In genomic region chr18:8706545-8706980, GRCh38 we compare ENCODE assay signal across 8 cellular contexts. TPM values are rescaled to one million over a fixed set of nuclear protein-coding genes. Genes with fewer than 3 reads are reported as not detected.
DNase-seq lines count a peak whose midpoint lies in the region; ATAC-seq and TF ChIP-seq lines count a peak whose summit lies in the region.

No MANE protein-coding gene starts in this region.

- peak overlapping the region; percentile 39; the same call in 1 of the 2 replicates for H3K27ac Mint-ChIP-seq in GM23338
- peak overlapping the region; percentile 48 for H3K27ac Mint-ChIP-seq in activated T-helper 17 cell treated with anti-CD3 and anti-CD28 coated beads, Interleukin-2, amount 50 U/mL, for 72 hours
- H3K27ac Mint-ChIP-seq in stimulated activated naive CD8-positive, alpha-beta T cell treated with anti-CD3 and anti-CD28 coated beads, Interleukin-15, amount 100 ng/mL, for 72 hours, result no peak overlapping the region

- no peak for DNase-seq in GM23338 (ENCODE audit: low spot score)
- peak in 1 of 2 donors; percentile 36 for DNase-seq in stimulated activated naive CD8-positive, alpha-beta T cell treated with anti-CD3 and anti-CD28 coated beads, Interleukin-15, amount 100 ng/mL, for 72 hours
- DNase-seq in foreskin melanocyte, result no peak
- no peak for DNase-seq in NCI-H524 treated with DMSO at 0.1 percent for 48 hours (lab: John Stamatoyannopoulos, UW)
- DNase-seq in NK-92 (lab: John Stamatoyannopoulos, UW; ENCODE audit: unreplicated experiment), result no peak

- ATAC-seq in GM23338, result peak; percentile 2
- ATAC-seq in activated T-helper 17 cell treated with anti-CD3 and anti-CD28 coated beads, Interleukin-2, amount 50 U/mL, for 72 hours (replicated peaks), result no peak
- no peak for ATAC-seq in stimulated activated naive CD8-positive, alpha-beta T cell treated with anti-CD3 and anti-CD28 coated beads, Interleukin-15, amount 100 ng/mL, for 72 hours

- no peaks in the 10 kb centered on the region for H4K20me1 ChIP-seq in GM23338 (replicated peaks; ENCODE audit: insufficient read depth)

- H3K27me3 ChIP-seq in ACC112 (ENCODE audit: insufficient read depth, low read length), result no peaks in the 10 kb centered on the region
- H3K27me3 ChIP-seq in GM23338 (ENCODE audit: insufficient read depth), result peaks cover 35% of the 10 kb centered on the region
- peaks cover 42% of the 10 kb centered on the region for H3K27me3 ChIP-seq in iPS-18a (ENCODE audit: control insufficient read depth, insufficient read depth, low read length)

- H2AFZ ChIP-seq in ACC112 (ENCODE audit: low read length, unreplicated experiment) (peak overlapping the region; percentile 33), GM23338 (peak overlapping the region; percentile 86)

- peak overlapping the region; percentile 68 for H3K9ac ChIP-seq in iPS-18a (ENCODE audit: low read length)

- H3K36me3 Mint-ChIP-seq in GM23338 (ENCODE audit: low read depth), result peaks cover 26% of the 10 kb centered on the region
- peaks cover 5% of the 10 kb centered on the region for H3K36me3 Mint-ChIP-seq in activated T-helper 17 cell treated with anti-CD3 and anti-CD28 coated beads, Interleukin-2, amount 50 U/mL, for 72 hours (ENCODE audit: low read depth)

- peaks cover 16% of the 10 kb centered on the region for H3K4me1 ChIP-seq in ACC112 (ENCODE audit: control insufficient read depth, insufficient read depth, low read length, unreplicated experiment)
- peaks cover 32% of the 10 kb centered on the region for H3K4me1 ChIP-seq in GM23338 (ENCODE audit: insufficient read depth)
- peaks cover 26% of the 10 kb centered on the region for H3K4me1 ChIP-seq in iPS-18a (ENCODE audit: control insufficient read depth, low read depth, low read length)

- peaks cover 6% of the 10 kb centered on the region; the same call in 1 of the 2 replicates for H3K36me3 ChIP-seq in ACC112 (ENCODE audit: insufficient read depth, low read length)
- no peaks in the 10 kb centered on the region for H3K36me3 ChIP-seq in GM23338 (ENCODE audit: insufficient read depth)
- H3K36me3 ChIP-seq in iPS-18a (ENCODE audit: control insufficient read depth, low read depth, low read length), result no peaks in the 10 kb centered on the region

- H3K27ac ChIP-seq in ACC112 (ENCODE audit: low read depth, low read length) (no peak overlapping the region), GM23338 (ENCODE audit: low read depth) (no peak overlapping the region), iPS-18a (ENCODE audit: low read length) (no peak overlapping the region)

- no peaks in the 10 kb centered on the region for H3K9me2 ChIP-seq in GM23338 (ENCODE audit: insufficient read depth)

- TF ChIP-seq CTCF in GM23338 (conservative IDR thresholded peaks at IDR 0.05; ENCODE audit: low read depth in 2 of 2), result no peak

- peaks cover 3% of the 10 kb centered on the region for H3K9me3 Mint-ChIP-seq in GM23338
- H3K9me3 Mint-ChIP-seq in activated T-helper 17 cell treated with anti-CD3 and anti-CD28 coated beads, Interleukin-2, amount 50 U/mL, for 72 hours, result no peaks in the 10 kb centered on the region
- H3K9me3 Mint-ChIP-seq in stimulated activated naive CD8-positive, alpha-beta T cell treated with anti-CD3 and anti-CD28 coated beads, Interleukin-15, amount 100 ng/mL, for 72 hours, result no peaks in the 10 kb centered on the region

- H3K9me3 ChIP-seq in iPS-18a (ENCODE audit: control insufficient read depth, low read depth, low read length), result no peaks in the 10 kb centered on the region

- peaks cover 41% of the 10 kb centered on the region for H3K79me2 ChIP-seq in ACC112 (ENCODE audit: control insufficient read depth, insufficient read depth, low read length, unreplicated experiment)
- H3K79me2 ChIP-seq in GM23338 (replicated peaks; ENCODE audit: insufficient read depth), result peaks cover 38% of the 10 kb centered on the region

- H3K4me2 ChIP-seq in GM23338, result peak overlapping the region; percentile 99

- H3K4me3 Mint-ChIP-seq in GM23338, result peak overlapping the region; percentile 89
- H3K4me3 Mint-ChIP-seq in activated T-helper 17 cell treated with anti-CD3 and anti-CD28 coated beads, Interleukin-2, amount 50 U/mL, for 72 hours, result peak overlapping the region; percentile 81
- peak overlapping the region; percentile 75 to 88 for H3K4me3 Mint-ChIP-seq in stimulated activated naive CD8-positive, alpha-beta T cell treated with anti-CD3 and anti-CD28 coated beads, Interleukin-15, amount 100 ng/mL, for 72 hours

- H3K27me3 Mint-ChIP-seq in GM23338 (ENCODE audit: insufficient read depth, low read depth, poor library complexity), result peaks cover 20% of the 10 kb centered on the region
- H3K27me3 Mint-ChIP-seq in activated T-helper 17 cell treated with anti-CD3 and anti-CD28 coated beads, Interleukin-2, amount 50 U/mL, for 72 hours, result peaks cover 35% of the 10 kb centered on the region
- H3K27me3 Mint-ChIP-seq in stimulated activated naive CD8-positive, alpha-beta T cell treated with anti-CD3 and anti-CD28 coated beads, Interleukin-15, amount 100 ng/mL, for 72 hours, result peaks cover 64% of the 10 kb centered on the region

- peaks cover 15% of the 10 kb centered on the region for H3F3A ChIP-seq in GM23338 (replicated peaks; ENCODE audit: low read depth)

- H3K4me1 Mint-ChIP-seq in GM23338, result peaks cover 38% of the 10 kb centered on the region
- peaks cover 13% of the 10 kb centered on the region for H3K4me1 Mint-ChIP-seq in activated T-helper 17 cell treated with anti-CD3 and anti-CD28 coated beads, Interleukin-2, amount 50 U/mL, for 72 hours
- H3K4me1 Mint-ChIP-seq in stimulated activated naive CD8-positive, alpha-beta T cell treated with anti-CD3 and anti-CD28 coated beads, Interleukin-15, amount 100 ng/mL, for 72 hours, result peaks cover 26% of the 10 kb centered on the region

- H3K4me3 ChIP-seq in ACC112 (ENCODE audit: low read depth, low read length) (peak overlapping the region; percentile 81), GM23338 (peak overlapping the region; percentile 83), iPS-18a (ENCODE audit: low read length) (peak overlapping the region; percentile 77)

TF ChIP-seq in GM23338, 12 proteins besides CTCF, POLR2A, EP300 and RAD21:
- TF ChIP-seq NANOG (IDR thresholded peaks at IDR 0.05; ENCODE audit: borderline replicate concordance) (no peak), EZH2phosphoT487 (IDR thresholded peaks at IDR 0.05; ENCODE audit: unreplicated experiment) (no peak), ZNF114 (CRISPR knock-in tag; IDR thresholded peaks at IDR 0.05) (no peak), POLR2AphosphoS5 (IDR thresholded peaks at IDR 0.05; ENCODE audit: low read depth) (no peak; the same call in 1 of the 2 replicates), CREB1 (CRISPR knock-in tag; IDR thresholded peaks at IDR 0.05; ENCODE audit: low read depth) (no peak), ZNF331 (CRISPR knock-in tag; IDR thresholded peaks at IDR 0.05; ENCODE audit: low read depth) (no peak)

RNA-seq across cellular contexts. Expression of gene MTCL1, which starts 1.2 kb away (rescaled TPM):
- total RNA-seq in GM23338 (2014; rRNA removed; shearing (Covaris generic)), result 35.1 and 45.0 TPM in 2 replicates
- 11.3 and 14.4 TPM in 2 replicates for polyA plus RNA-seq in GM23338 (2016; fragmentation: Nextera tagmentation; extraction: Ambion mirVana)
- total RNA-seq in activated T-helper 17 cell treated with anti-CD3 and anti-CD28 coated beads, Interleukin-2, amount 50 U/mL, for 72 hours, result under 1 TPM; 0.64 to 0.95 TPM

Comparison
In these comparisons a context has a peak if more than half of its experiments do, and no peak if none do; other contexts are left out.
1. H3K27ac Mint-ChIP-seq: peak in GM23338 (single experiment) and activated T-helper 17 cell treated with anti-CD3 and anti-CD28 coated beads, Interleukin-2, amount 50 U/mL, for 72 hours (single experiment); none in stimulated activated naive CD8-positive, alpha-beta T cell treated with anti-CD3 and anti-CD28 coated beads, Interleukin-15, amount 100 ng/mL, for 72 hours (0 of 2).
2. RNA of gene MTCL1, which starts 1.2 kb away (total RNA-seq): 35.1 to 45.0 TPM in GM23338; 0.64 to 0.95 TPM in activated T-helper 17 cell treated with anti-CD3 and anti-CD28 coated beads, Interleukin-2, amount 50 U/mL, for 72 hours; every median in the first group is over 10 times any median in the second.
3. Peak in every context shown above with its lines, with median percentiles within 50 percentile points of each other: H3K4me3 ChIP-seq and H3K4me3 Mint-ChIP-seq.